1 cellular context compared by ENCODE assay signal in genomic region chr22:22870577-22871398, GRCh38.
TF ChIP-seq lines count a peak whose summit lies in the region.

No MANE protein-coding gene starts in this region.

TF ChIP-seq in H1, 55 proteins besides CTCF, POLR2A, EP300 and RAD21 (continued from another document):
- TF ChIP-seq CHD7 (IDR thresholded peaks at IDR 0.05; ENCODE audit: insufficient replicate concordance, low read length) = no peak
- TF ChIP-seq NANOG (IDR thresholded peaks at IDR 0.05; ENCODE audit: insufficient read depth, low read depth, low read length, poor library complexity, severe bottlenecking) = no peak
- TF ChIP-seq EZH2 (IDR thresholded peaks at IDR 0.05; ENCODE audit: low read depth, low read length, severe bottlenecking) = no peak
- TF ChIP-seq E2F6 (IDR thresholded peaks at IDR 0.05) = no peak
- no peak for TF ChIP-seq KDM1A (IDR thresholded peaks at IDR 0.05; ENCODE audit: borderline replicate concordance, low read length)
- TF ChIP-seq SP1 (IDR thresholded peaks at IDR 0.05; ENCODE audit: low read depth, low read length) = no peak
- no peak for TF ChIP-seq NRF1 (IDR thresholded peaks at IDR 0.05; ENCODE audit: low read depth, low read length)
- TF ChIP-seq KDM4A (IDR thresholded peaks at IDR 0.05; ENCODE audit: low read depth, low read length, severe bottlenecking) = no peak
